In the genomic region with DNA sequence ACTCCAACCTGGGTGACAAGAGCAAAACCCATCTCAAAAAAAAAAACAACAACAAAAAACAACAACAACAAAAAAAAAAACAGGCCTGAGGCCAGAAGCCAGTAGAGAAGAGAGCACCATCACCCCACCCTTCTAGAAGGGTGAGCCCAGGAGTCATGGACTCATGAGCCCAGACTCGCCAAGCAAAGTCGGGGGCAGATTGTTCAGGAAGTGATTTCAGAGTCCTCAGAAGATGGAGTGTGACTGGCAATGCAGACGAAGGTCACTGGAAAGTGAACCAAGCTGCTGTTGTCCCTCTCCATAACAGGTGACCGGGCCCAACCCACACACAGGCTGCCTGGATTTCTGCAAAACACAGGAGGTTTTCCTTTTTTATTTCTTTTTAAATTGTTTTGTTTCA, we compare ENCODE assay signal across 2 cellular contexts.
TF ChIP-seq lines count a peak whose summit lies in the region.

No MANE protein-coding gene starts in this region.

TF ChIP-seq in HepG2, 621 proteins besides CTCF, POLR2A, EP300 and RAD21:
- no peak for TF ChIP-seq KAT7 (CRISPR knock-in tag; IDR thresholded peaks at IDR 0.05; ENCODE audit: borderline replicate concordance)
- no peak for TF ChIP-seq SRY (CRISPR knock-in tag; IDR thresholded peaks at IDR 0.05)
- TF ChIP-seq ZSCAN25 (CRISPR knock-in tag; IDR thresholded peaks at IDR 0.05), result no peak
- no peak for TF ChIP-seq ZBTB7B (CRISPR knock-in tag; IDR thresholded peaks at IDR 0.05)
- no peak for TF ChIP-seq ZNF547 (CRISPR knock-in tag; IDR thresholded peaks at IDR 0.05)
- no peak for TF ChIP-seq ZNF552 (CRISPR knock-in tag; IDR thresholded peaks at IDR 0.05; ENCODE audit: borderline replicate concordance)

TF ChIP-seq in H1, 55 proteins besides CTCF, POLR2A, EP300 and RAD21:
- no peak for TF ChIP-seq HDAC6 (IDR thresholded peaks at IDR 0.05; ENCODE audit: low read depth, low read length)
- TF ChIP-seq CBX8 (IDR thresholded peaks at IDR 0.05; ENCODE audit: borderline replicate concordance, low read depth, low read length), result no peak
- no peak for TF ChIP-seq RXRA (IDR thresholded peaks at IDR 0.05; ENCODE audit: insufficient read depth, low read depth, low read length)
- no peak for TF ChIP-seq SIX5 (IDR thresholded peaks at IDR 0.05; ENCODE audit: low read depth, low read length)
- TF ChIP-seq KDM5A (IDR thresholded peaks at IDR 0.05; ENCODE audit: low read length), result no peak
